ENCODE assay signal across 8 cellular contexts in the genomic region with DNA sequence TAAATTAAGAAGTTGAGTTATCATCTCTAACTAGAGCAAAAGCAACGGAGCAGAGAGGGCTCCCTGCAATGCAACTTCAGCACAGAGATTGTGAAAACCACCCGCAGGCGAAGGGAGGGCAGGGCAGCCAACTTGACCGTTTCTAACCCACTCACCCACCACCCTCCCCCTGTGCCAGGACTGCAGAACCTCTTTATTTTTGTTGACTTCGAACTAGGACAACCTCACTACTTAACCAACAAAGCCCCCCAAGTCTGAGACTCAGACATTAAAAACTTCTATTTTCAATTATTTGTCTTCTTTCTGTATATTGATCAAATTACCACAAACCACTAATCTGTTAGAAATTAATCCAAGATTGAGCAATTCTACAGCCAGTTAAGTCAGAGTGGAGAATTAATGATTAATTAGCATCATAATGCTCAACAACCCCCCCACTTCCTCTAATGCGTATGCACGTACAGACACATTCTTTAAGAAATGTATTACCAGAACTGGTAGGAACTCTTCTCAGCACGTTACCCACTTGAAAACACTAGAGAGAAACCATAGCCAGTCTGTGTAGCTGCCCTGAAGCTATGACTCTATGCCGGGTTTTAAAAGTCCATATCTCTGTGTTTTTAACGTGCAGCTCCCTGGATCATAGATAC. TPM values are rescaled to one million over a fixed set of nuclear protein-coding genes. Genes with fewer than 3 reads are reported as not detected.
DNase-seq lines count a peak whose midpoint lies in the region; ATAC-seq, FAIRE-seq and TF ChIP-seq lines count a peak whose summit lies in the region.

No MANE protein-coding gene starts in this region.

- H3K27ac Mint-ChIP-seq in osteocyte (ENCODE audit: unreplicated experiment): peak overlapping the region; percentile 79
- peak overlapping the region in 1 of 10 donors; percentile 31 for H3K27ac Mint-ChIP-seq in naive thymus-derived CD8-positive, alpha-beta T cell

- H3K27ac ChIP-seq in substantia nigra (ENCODE audit: low read depth, low read length, poor library complexity, severe bottlenecking): no peak overlapping the region

- H3K27me3 ChIP-seq in bronchial epithelial cell (ENCODE audit: control insufficient read depth, insufficient read depth, low read length): no peaks in the 10 kb centered on the region

- peak; percentile 36 for ATAC-seq in HG03139 (IDR thresholded peaks at IDR 0.05; ENCODE audit: unreplicated experiment)
- no peak for ATAC-seq in naive thymus-derived CD8-positive, alpha-beta T cell
- ATAC-seq in GM21825 (IDR thresholded peaks at IDR 0.05; ENCODE audit: unreplicated experiment): no peak
- no peak for ATAC-seq in HG03196 (IDR thresholded peaks at IDR 0.05; ENCODE audit: unreplicated experiment)

- DNase-seq in GF-D8 (lab: John Stamatoyannopoulos, UW) (peak; percentile 66), bronchial epithelial cell (ENCODE audit: low read depth) (peak; percentile 78), osteocyte (ENCODE audit: extremely low spot score, unreplicated experiment) (no peak), substantia nigra (lab: John Stamatoyannopoulos, UW) (no peak)
- DNase-seq in naive thymus-derived CD8-positive, alpha-beta T cell: no peak

- H3K27me3 Mint-ChIP-seq in osteocyte (ENCODE audit: unreplicated experiment): no peaks in the 10 kb centered on the region
- H3K27me3 Mint-ChIP-seq in naive thymus-derived CD8-positive, alpha-beta T cell: peaks cover 26 to 79% (median 56%) of the 10 kb centered on the region in 5 donors

- FAIRE-seq in bronchial epithelial cell (lab: Jason Lieb, UNC): no peak

- peak overlapping the region; percentile 96 for H3K4me3 Mint-ChIP-seq in osteocyte (ENCODE audit: unreplicated experiment)
- peak overlapping the region in 1 of 10 donors; percentile 23 for H3K4me3 Mint-ChIP-seq in naive thymus-derived CD8-positive, alpha-beta T cell

- POLR2A ChIA-PET in naive thymus-derived CD8-positive, alpha-beta T cell (lab: Charles Lee): no interaction called here

- no peaks in the 10 kb centered on the region for H3K9me3 Mint-ChIP-seq in osteocyte (ENCODE audit: unreplicated experiment)
- H3K9me3 Mint-ChIP-seq in naive thymus-derived CD8-positive, alpha-beta T cell: peaks cover 0 to 2% (median 0%) of the 10 kb centered on the region in 9 donors

- H3K36me3 Mint-ChIP-seq in osteocyte (ENCODE audit: unreplicated experiment): peaks cover 27% of the 10 kb centered on the region
- H3K36me3 Mint-ChIP-seq in naive thymus-derived CD8-positive, alpha-beta T cell: no peaks in the 10 kb centered on the region

- H3K4me3 ChIP-seq in bronchial epithelial cell (ENCODE audit: low read depth, low read length): peak overlapping the region; percentile 10

- peaks cover 8% of the 10 kb centered on the region for H3K36me3 ChIP-seq in bronchial epithelial cell (ENCODE audit: control insufficient read depth, insufficient read depth, low read length)

- no peak for TF ChIP-seq CTCF in bronchial epithelial cell (IDR thresholded peaks at IDR 0.05; ENCODE audit: insufficient read depth, low read length, severe bottlenecking)
- TF ChIP-seq CTCF in osteocyte (IDR thresholded peaks at IDR 0.05): peak; percentile 38

- H3K4me1 Mint-ChIP-seq in osteocyte (ENCODE audit: unreplicated experiment): peaks cover 65% of the 10 kb centered on the region
- H3K4me1 Mint-ChIP-seq in naive thymus-derived CD8-positive, alpha-beta T cell: peaks cover 6 to 29% (median 13%) of the 10 kb centered on the region in 4 donors

RNA-seq across cellular contexts. Expression of a gene that starts 2.0 kb away (rescaled TPM):
- total RNA-seq in bronchial epithelial cell (25.5 and 47.9 TPM in 2 replicates), osteocyte (102 and 112 TPM in 2 replicates)
- total RNA-seq in naive thymus-derived CD8-positive, alpha-beta T cell: under 1 TPM; 0.34 to 0.77 TPM
- polyA plus RNA-seq in naive thymus-derived CD8-positive, alpha-beta T cell: under 1 TPM in 1 of 3 donors, not detected in 2; 0.62 TPM

Comparison
In these comparisons a context has a peak if more than half of its experiments do, and no peak if none do; other contexts are left out.
1. DNase-seq: peak in GF-D8 (single experiment) and bronchial epithelial cell (single experiment); none in osteocyte (single experiment), naive thymus-derived CD8-positive, alpha-beta T cell (0 of 10) and substantia nigra (0 of 49).
2. RNA of a gene that starts 2.0 kb away (total RNA-seq): 102 to 112 TPM in osteocyte and 25.5 to 47.9 TPM in bronchial epithelial cell; 0.34 to 0.77 TPM in naive thymus-derived CD8-positive, alpha-beta T cell; every median in the first group is over 10 times any median in the second.